ENCODE assay signal across 12 cellular contexts in the genomic region with DNA sequence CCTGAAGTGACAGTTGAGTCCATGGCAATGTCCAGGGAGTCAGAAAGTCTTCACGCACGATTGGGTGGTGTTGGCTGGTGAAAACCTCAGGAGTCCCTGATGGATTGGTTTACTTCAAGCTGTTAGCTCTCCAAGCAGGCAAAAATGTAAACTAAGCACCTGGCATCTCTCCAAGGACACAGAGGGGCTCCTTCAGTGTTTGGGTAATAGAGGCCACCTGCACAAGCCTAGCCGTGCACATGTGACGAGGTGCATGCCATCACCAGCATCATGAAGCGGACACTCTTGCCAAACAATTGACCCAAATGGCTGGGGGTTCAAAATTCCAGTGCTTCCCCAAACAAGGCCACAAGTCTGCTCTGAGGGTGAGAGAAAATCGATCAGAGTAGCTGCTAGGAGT. TPM values are rescaled to one million over a fixed set of nuclear protein-coding genes. Genes with fewer than 3 reads are reported as not detected.
DNase-seq lines count a peak whose midpoint lies in the region; ATAC-seq and TF ChIP-seq lines count a peak whose summit lies in the region.
"Had no signal": no experiment of that assay in that cellular context is flagged by ENCODE, and none has a peak within 500 bp of the region (broad histone marks: within the 10 kb centered on the region; RNA-seq: fewer than 3 reads in every experiment).

No MANE protein-coding gene starts in this region.

- H3K4me2 ChIP-seq in osteoblast (ENCODE audit: insufficient read depth, low read length) (no peak overlapping the region), Karpas-422 (ENCODE audit: low read depth, low read length, poor library complexity, severe bottlenecking) (no peak overlapping the region)

- H3K79me2 ChIP-seq in osteoblast (ENCODE audit: insufficient read depth, low read length) (no peaks in the 10 kb centered on the region), Karpas-422 (ENCODE audit: low read length) (no peaks in the 10 kb centered on the region)

- H2AFZ ChIP-seq in osteoblast (ENCODE audit: low read length), result no peak overlapping the region
- no peak overlapping the region for H2AFZ ChIP-seq in Karpas-422 (ENCODE audit: low read length)

- H3K27ac ChIP-seq in osteoblast (ENCODE audit: low read depth, low read length) (no peak overlapping the region), Karpas-422 (ENCODE audit: low read length) (no peak overlapping the region)
- H3K27ac ChIP-seq: right atrium auricular region had no signal

- no peaks in the 10 kb centered on the region for H3K9me2 ChIP-seq in Karpas-422 (replicated peaks; ENCODE audit: insufficient read depth, low read length)

- H3K36me3 Mint-ChIP-seq in CD14-positive monocyte, result peaks cover 17 to 25% of the 10 kb centered on the region in 2 donors

- H3K9me3 Mint-ChIP-seq in CD14-positive monocyte, result peaks cover 0 to 3% (median 0%) of the 10 kb centered on the region in 7 donors

- H3K27me3 Mint-ChIP-seq in CD14-positive monocyte (ENCODE audit: low read depth in 3 of 3), result no peaks in the 10 kb centered on the region

- H3K27me3 ChIP-seq in osteoblast (ENCODE audit: insufficient read depth, low read length) (peaks cover 44% of the 10 kb centered on the region), Karpas-422 (ENCODE audit: low read length) (no peaks in the 10 kb centered on the region)
- H3K27me3 ChIP-seq: right atrium auricular region had no signal

- H3K4me3 ChIP-seq in GM08714 (ENCODE audit: low read length) (peak overlapping the region; percentile 71), choroid plexus epithelial cell (ENCODE audit: low read depth, low read length) (no peak overlapping the region), osteoblast (ENCODE audit: insufficient read depth, low read length) (no peak overlapping the region), Karpas-422 (ENCODE audit: low read length) (no peak overlapping the region)

- H3K4me1 Mint-ChIP-seq in CD14-positive monocyte, result peaks cover 40% of the 10 kb centered on the region

- H3K36me3 ChIP-seq in osteoblast (ENCODE audit: insufficient read depth, low read length) (no peaks in the 10 kb centered on the region), Karpas-422 (ENCODE audit: insufficient read depth, low read length) (no peaks in the 10 kb centered on the region)
- H3K36me3 ChIP-seq: right atrium auricular region had no signal

- peak overlapping the region; percentile 7 to 98 for H3K4me3 Mint-ChIP-seq in CD14-positive monocyte

- H3K4me1 ChIP-seq in osteoblast (ENCODE audit: insufficient read depth, low read length), result no peaks in the 10 kb centered on the region
- no peaks in the 10 kb centered on the region for H3K4me1 ChIP-seq in Karpas-422 (ENCODE audit: low read length)

- no peak overlapping the region for H3K9ac ChIP-seq in Karpas-422 (ENCODE audit: low read length)

- no peaks in the 10 kb centered on the region for H3K9me3 ChIP-seq in osteoblast (ENCODE audit: low read depth, low read length)
- no peaks in the 10 kb centered on the region for H3K9me3 ChIP-seq in Karpas-422 (ENCODE audit: low read length)
- H3K9me3 ChIP-seq: right atrium auricular region had no signal

- DNase-seq in CD14-positive monocyte (ENCODE audit: low spot score), result no peak
- peak; percentile 93 for DNase-seq in NCI-H2171 treated with DMSO at 0.1 percent for 48 hours (lab: John Stamatoyannopoulos, UW)
- DNase-seq in choroid plexus epithelial cell (ENCODE audit: low read depth), result peak; percentile 68
- no peak for DNase-seq in osteoblast (ENCODE audit: insufficient read length, low spot score, missing footprints)
- DNase-seq in Karpas-422, result no peak
- DNase-seq in cerebellum (ENCODE audit: low spot score), result no peak
- DNase-seq: activated naive CD4-positive, alpha-beta T cell treated with anti-CD3 and anti-CD28 coated beads, Interleukin-2, amount 50 U/mL, for 16 hours; hippocampal formation; NCI-H2029 treated with DMSO at 0.1 percent for 48 hours had no signal

- no peaks in the 10 kb centered on the region for H4K20me1 ChIP-seq in osteoblast (ENCODE audit: insufficient read depth, low read length)
- H4K20me1 ChIP-seq in Karpas-422 (ENCODE audit: insufficient read depth, low read depth, low read length), result no peaks in the 10 kb centered on the region

- no peak for ATAC-seq in GM18867 (IDR thresholded peaks at IDR 0.05; ENCODE audit: unreplicated experiment)

- intact Hi-C loops in CD14-positive monocyte (cut with micrococcal nuclease), result no loop called here

- peak overlapping the region; percentile 4 to 98 (median 97) for H3K27ac Mint-ChIP-seq in CD14-positive monocyte

- TF ChIP-seq CTCF in CD14-positive monocyte (IDR thresholded peaks at IDR 0.05), result no peak
- TF ChIP-seq CTCF in choroid plexus epithelial cell (conservative IDR thresholded peaks at IDR 0.05; ENCODE audit: low read depth, low read length), result no peak
- TF ChIP-seq CTCF in osteoblast (IDR thresholded peaks at IDR 0.05; ENCODE audit: extremely low read depth, low read depth, low read length), result no peak

RNA-seq across cellular contexts. Expression of gene LY75, which starts 1.8 kb away (rescaled TPM):
- polyA plus RNA-seq in CD14-positive monocyte, result 10 to 100 TPM in 1 of 2 donors, 1 to 10 TPM in 1; 8.2 to 15.4 TPM
- total RNA-seq in osteoblast, result 4.4 and 5.1 TPM in 2 replicates
- not detected in 2 replicates for total RNA-seq in Karpas-422 (2014; rRNA removed; shearing (Covaris generic); ENCODE audit: low replicate concordance)
- 2.9 TPM for total RNA-seq in cerebellum

Comparison
In these comparisons a context has a peak if more than half of its experiments do, and no peak if none do; other contexts are left out.
1. DNase-seq: peak in NCI-H2171 treated with DMSO at 0.1 percent for 48 hours (single experiment) and choroid plexus epithelial cell (single experiment); none in CD14-positive monocyte (single experiment), osteoblast (single experiment), Karpas-422 (single experiment) and cerebellum (single experiment).